ENCODE assay signal across 8 cellular contexts in genomic region chr6:148440877-148441453, GRCh38.
A peak's percentile ranks its signal among the peaks of the same experiment; 100 is the strongest.
DNase-seq lines count a peak whose midpoint lies in the region; ATAC-seq and TF ChIP-seq lines count a peak whose summit lies in the region.

No MANE protein-coding gene starts in this region.

- DNase-seq in COLO829 (ENCODE audit: low spot score) (peak; percentile 37), NCI-H460 (ENCODE audit: extremely low read depth, low read depth) (peak; percentile 59), endodermal cell (peak; percentile 38), nephron progenitor cell (peak; percentile 13), NCI-H2196 (lab: John Stamatoyannopoulos, UW; ENCODE audit: unreplicated experiment) (no peak)
- no peak for DNase-seq in activated CD8-positive, alpha-beta memory T cell treated with anti-CD3 and anti-CD28 coated beads, Interleukin-2, amount 50 U/mL, for 4 hours
- DNase-seq in NK-92 treated with Interleukin-12 subunit alpha and Interleukin-12 subunit beta, amount 100 ng/mL, for 24 hours (lab: John Stamatoyannopoulos, UW), result no peak

- no peaks in the 10 kb centered on the region for H3K36me3 Mint-ChIP-seq in endodermal cell (ENCODE audit: low read depth)
- peaks cover 35% of the 10 kb centered on the region for H3K36me3 Mint-ChIP-seq in nephron progenitor cell (ENCODE audit: low read depth)

- no peak overlapping the region for H3K4me3 Mint-ChIP-seq in endodermal cell
- H3K4me3 Mint-ChIP-seq in nephron progenitor cell, result peak overlapping the region; percentile 24

- no peaks in the 10 kb centered on the region for H3K4me1 ChIP-seq in endodermal cell (ENCODE audit: control insufficient read depth, insufficient read depth, low read length)

- H3K27me3 ChIP-seq in endodermal cell (ENCODE audit: control insufficient read depth, insufficient read depth, low read length, poor library complexity, severe bottlenecking), result no peaks in the 10 kb centered on the region

- H3K4me3 ChIP-seq in endodermal cell (ENCODE audit: low read length), result no peak overlapping the region

- H3K9me3 Mint-ChIP-seq in endodermal cell (no peaks in the 10 kb centered on the region), nephron progenitor cell (no peaks in the 10 kb centered on the region)

- no peak overlapping the region for H3K9ac ChIP-seq in endodermal cell (ENCODE audit: extremely low read depth, low read length, poor library complexity, severe bottlenecking)

- H3K27me3 Mint-ChIP-seq in endodermal cell (ENCODE audit: insufficient read depth), result no peaks in the 10 kb centered on the region
- no peaks in the 10 kb centered on the region for H3K27me3 Mint-ChIP-seq in nephron progenitor cell (ENCODE audit: low read depth, poor library complexity)

- no peaks in the 10 kb centered on the region for H3K36me3 ChIP-seq in endodermal cell (ENCODE audit: control insufficient read depth, insufficient read depth, low read length)

- H3K27ac ChIP-seq in endodermal cell (ENCODE audit: low read depth, low read length), result peak overlapping the region; percentile 12

- TF ChIP-seq CTCF in endodermal cell (conservative IDR thresholded peaks at IDR 0.05), result no peak
- no peak for TF ChIP-seq CTCF in nephron progenitor cell (IDR thresholded peaks at IDR 0.05)

- H3K27ac Mint-ChIP-seq in endodermal cell, result no peak overlapping the region
- no peak overlapping the region for H3K27ac Mint-ChIP-seq in nephron progenitor cell

- ATAC-seq in HG03520 (IDR thresholded peaks at IDR 0.05; ENCODE audit: unreplicated experiment), result no peak

- H3K4me1 Mint-ChIP-seq in endodermal cell (peaks cover 11% of the 10 kb centered on the region), nephron progenitor cell (peaks cover 42% of the 10 kb centered on the region)

- WGBS in endodermal cell (ENCODE audit: insufficient coverage in 1 of 2, insufficient read length in 1 of 2), 2 experiments, result 83 to 90% methylated on average over 6 to 9 of the region's 9 CpGs

- H3K9me3 ChIP-seq in endodermal cell (ENCODE audit: control insufficient read depth, low read length), result no peaks in the 10 kb centered on the region

Comparison
In these comparisons a context has a peak if more than half of its experiments do, and no peak if none do; other contexts are left out.
1. DNase-seq: peak in COLO829 (single experiment), NCI-H460 (single experiment), endodermal cell (single experiment) and nephron progenitor cell (single experiment); none in activated CD8-positive, alpha-beta memory T cell treated with anti-CD3 and anti-CD28 coated beads, Interleukin-2, amount 50 U/mL, for 4 hours (single experiment), NCI-H2196 (single experiment) and NK-92 treated with Interleukin-12 subunit alpha and Interleukin-12 subunit beta, amount 100 ng/mL, for 24 hours (single experiment).